Comparison of ENCODE assay signal across 25 cellular contexts in genomic region chr15:73628102-73628501, GRCh38. TPM values are rescaled to one million over a fixed set of nuclear protein-coding genes. Genes with fewer than 3 reads are reported as not detected.
DNase-seq lines count a peak whose midpoint lies in the region; ATAC-seq and TF ChIP-seq lines count a peak whose summit lies in the region.
"Had no signal": no experiment of that assay in that cellular context is flagged by ENCODE, and none has a peak within 500 bp of the region (broad histone marks: within the 10 kb centered on the region; RNA-seq: fewer than 3 reads in every experiment).

No MANE protein-coding gene starts in this region.

- H3K27me3 Mint-ChIP-seq in naive thymus-derived CD4-positive, alpha-beta T cell = no peaks in the 10 kb centered on the region
- H3K27me3 Mint-ChIP-seq: activated CD4-positive, alpha-beta memory T cell treated with anti-CD3 and anti-CD28 coated beads, Interleukin-2, amount 10 ng/mL, durations not matched to agents 7 days and 5 days; activated naive CD8-positive, alpha-beta T cell; activated T-helper 17 cell treated with anti-CD3 and anti-CD28 coated beads, Interleukin-2, amount 50 U/mL, for 72 hours; CD4-positive, CD25-positive, alpha-beta regulatory T cell; dendritic cell treated with granulocyte-macrophage colony-stimulating factor and Interleukin-4, amounts not matched to agents 40 ng/mL and 50 ng/mL, for 4 days had no signal

- H4K8ac ChIP-seq in IMR-90 (ENCODE audit: low read depth in 2 of 2, low read length in 2 of 2) = no peak overlapping the region

- WGBS in IMR-90 (ENCODE audit: extremely low coverage in 2 of 2, insufficient read length in 1 of 2), 2 experiments = 53% methylated on average over 2 of the region's 2 CpGs; no CpG with 5 or more reads in 1 of the 2 experiments
- WGBS in hepatocyte (ENCODE audit: low lambda C conversion rate, missing lambda C conversion rate) = 50% methylated on average over 2 of the region's 2 CpGs

- H3K4me3 Mint-ChIP-seq in naive thymus-derived CD4-positive, alpha-beta T cell = peak overlapping the region in 4 of 10 donors; percentile 1 to 6 (median 4)
- H3K4me3 Mint-ChIP-seq: activated CD4-positive, alpha-beta memory T cell treated with anti-CD3 and anti-CD28 coated beads, Interleukin-2, amount 10 ng/mL, durations not matched to agents 7 days and 5 days; activated naive CD8-positive, alpha-beta T cell; dendritic cell treated with granulocyte-macrophage colony-stimulating factor and Interleukin-4, amounts not matched to agents 40 ng/mL and 50 ng/mL, for 4 days; nephron progenitor cell had no signal

- TF ChIP-seq CTCF in IMR-90 (conservative IDR thresholded peaks at IDR 0.05; ENCODE audit: low read depth, low read length) (no peak), VCaP (conservative IDR thresholded peaks at IDR 0.05) (no peak), hepatocyte (IDR thresholded peaks at IDR 0.05; ENCODE audit: poor library complexity) (no peak)

- intact Hi-C loops in IMR-90 (cut with micrococcal nuclease) = no loop called here
- intact Hi-C loops in naive thymus-derived CD4-positive, alpha-beta T cell (cut with micrococcal nuclease) = no loop called here

- DNase-seq in IMR-90 (no peak), hepatocyte (ENCODE audit: low spot score) (no peak), superior temporal gyrus (ENCODE audit: extremely low spot score) (peak; percentile 6)
- no peak for DNase-seq in naive thymus-derived CD4-positive, alpha-beta T cell
- DNase-seq: activated CD4-positive, alpha-beta memory T cell treated with anti-CD3 and anti-CD28 coated beads, Interleukin-2, amount 10 ng/mL, durations not matched to agents 7 days and 5 days; activated CD4-positive, CD25-positive, alpha-beta regulatory T cell; activated CD8-positive, alpha-beta memory T cell treated with anti-CD3 and anti-CD28 coated beads, Interleukin-2, amount 50 U/mL, for 48 hours; anterior cingulate cortex; CD4-positive, CD25-positive, alpha-beta regulatory T cell; kidney; MG63; NCI-H1105 treated with DMSO at 0.1 percent for 48 hours; NCI-H2029; NCI-H526 treated with DMSO at 0.1 percent for 48 hours; nephron progenitor cell; SJCRH30; stimulated activated CD4-positive, alpha-beta T cell treated with anti-CD3 and anti-CD28 coated beads, Interleukin-2, amount 100 ng/mL, for 24 hours; trophoblast cell had no signal

- H3K27me3 ChIP-seq in IMR-90 (ENCODE audit: control insufficient read depth, insufficient read depth, low read length) = no peaks in the 10 kb centered on the region
- no peaks in the 10 kb centered on the region for H3K27me3 ChIP-seq in hepatocyte
- no peaks in the 10 kb centered on the region for H3K27me3 ChIP-seq in naive thymus-derived CD4-positive, alpha-beta T cell (ENCODE audit: control insufficient read depth in 2 of 2, insufficient read depth in 2 of 2, low read length in 2 of 2)
- H3K27me3 ChIP-seq: MG63, SJCRH30 had no signal

- H3K56ac ChIP-seq in IMR-90 (ENCODE audit: extremely low read depth, insufficient read depth, low read length) = no peak overlapping the region

- H3K18ac ChIP-seq in IMR-90 (ENCODE audit: low read depth, low read length) = no peak overlapping the region

- peaks cover 30 to 82% (median 68%) of the 10 kb centered on the region in 7 donors for H3K4me1 Mint-ChIP-seq in naive thymus-derived CD4-positive, alpha-beta T cell

- H4K91ac ChIP-seq in IMR-90 (ENCODE audit: insufficient read depth, low read depth, low read length) = no peak overlapping the region

- no peak overlapping the region for H2BK5ac ChIP-seq in IMR-90 (ENCODE audit: low read depth, low read length, poor library complexity, severe bottlenecking)

- CTCF ChIA-PET in IMR-90 (lab: Yijun Ruan, JAX) = interaction anchor here (1.1 kb wide), 1 partner anchor 8 kb away, joined by 4 read pairs; no protein-coding TSS in a partner anchor
- CTCF ChIA-PET in naive thymus-derived CD4-positive, alpha-beta T cell (lab: Charles Lee) = no interaction called here

- POLR2A ChIA-PET in IMR-90 (lab: Charles Lee; ENCODE audit: unreplicated experiment) = no interaction called here
- POLR2A ChIA-PET in naive thymus-derived CD4-positive, alpha-beta T cell (lab: Charles Lee) = no interaction called here

- H2BK120ac ChIP-seq in IMR-90 (ENCODE audit: low read depth, low read length) = no peak overlapping the region

- peaks cover 5% of the 10 kb centered on the region for H3K9me1 ChIP-seq in IMR-90 (ENCODE audit: insufficient read depth, low read length)

- H3K23ac ChIP-seq in IMR-90 (ENCODE audit: low read depth, low read length) = peak overlapping the region; percentile 61; the same call in 1 of the 2 replicates

- no peak for ATAC-seq in IMR-90 (ENCODE audit: low read depth)
- ATAC-seq in naive thymus-derived CD4-positive, alpha-beta T cell = no peak
- no peak for ATAC-seq in HG03469 (IDR thresholded peaks at IDR 0.05; ENCODE audit: unreplicated experiment)
- no peak for ATAC-seq in HG03442 (IDR thresholded peaks at IDR 0.05; ENCODE audit: unreplicated experiment)
- ATAC-seq: activated T-helper 17 cell treated with anti-CD3 and anti-CD28 coated beads, Interleukin-2, amount 50 U/mL, for 72 hours had no signal

- H3K4me1 ChIP-seq in IMR-90 (ENCODE audit: control insufficient read depth, insufficient read depth, low read length) = peaks cover 8% of the 10 kb centered on the region
- peaks cover 43% of the 10 kb centered on the region for H3K4me1 ChIP-seq in hepatocyte (ENCODE audit: insufficient read depth)
- H3K4me1 ChIP-seq in naive thymus-derived CD4-positive, alpha-beta T cell (ENCODE audit: control insufficient read depth in 2 of 2, insufficient read depth in 2 of 2, low read length in 2 of 2) = peaks cover 16 to 26% of the 10 kb centered on the region in 2 donors

- no peaks in the 10 kb centered on the region for H3K36me3 ChIP-seq in IMR-90 (ENCODE audit: control insufficient read depth, insufficient read depth, low read length)
- no peaks in the 10 kb centered on the region for H3K36me3 ChIP-seq in hepatocyte (replicated peaks; ENCODE audit: insufficient read depth, low read depth)
- no peaks in the 10 kb centered on the region for H3K36me3 ChIP-seq in naive thymus-derived CD4-positive, alpha-beta T cell (ENCODE audit: control insufficient read depth in 2 of 3, insufficient read depth in 3 of 3, low read length in 3 of 3)
- H3K36me3 ChIP-seq: MG63, SJCRH30 had no signal

- peak overlapping the region; percentile 5; the same call in 1 of the 2 replicates for H3K9ac ChIP-seq in IMR-90 (ENCODE audit: low read depth, low read length)
- H3K9ac ChIP-seq: parathyroid adenoma had no signal

- H3K9me2 ChIP-seq in hepatocyte (replicated peaks; ENCODE audit: insufficient read depth) = no peaks in the 10 kb centered on the region

- H3K4ac ChIP-seq in IMR-90 (ENCODE audit: low read depth, low read length) = no peak overlapping the region

- H3K4me3 ChIP-seq in IMR-90 (ENCODE audit: insufficient read depth, low read depth, low read length) (no peak overlapping the region), hepatocyte (no peak overlapping the region)
- H3K4me3 ChIP-seq in naive thymus-derived CD4-positive, alpha-beta T cell (ENCODE audit: low read length) = no peak overlapping the region
- H3K4me3 ChIP-seq: MG63, SJCRH30 had no signal

- no peak for TF ChIP-seq POLR2A in IMR-90 (IDR thresholded peaks at IDR 0.05; ENCODE audit: low read depth, low read length)

- no peak overlapping the region for H4K5ac ChIP-seq in IMR-90 (ENCODE audit: low read depth, low read length)

- peaks cover 98% of the 10 kb centered on the region for H3K79me2 ChIP-seq in hepatocyte

- dilution Hi-C loops in IMR-90 (cut with HindIII; ENCODE audit: low sequenced_read_pairs, unreplicated experiment) = no loop called here

- H3K27ac Mint-ChIP-seq in naive thymus-derived CD4-positive, alpha-beta T cell = no peak overlapping the region
- H3K27ac Mint-ChIP-seq: activated CD4-positive, alpha-beta memory T cell treated with anti-CD3 and anti-CD28 coated beads, Interleukin-2, amount 10 ng/mL, durations not matched to agents 7 days and 5 days; activated naive CD8-positive, alpha-beta T cell; activated T-helper 17 cell treated with anti-CD3 and anti-CD28 coated beads, Interleukin-2, amount 50 U/mL, for 72 hours; dendritic cell treated with granulocyte-macrophage colony-stimulating factor and Interleukin-4, amounts not matched to agents 40 ng/mL and 50 ng/mL, for 4 days; nephron progenitor cell had no signal

- no peak overlapping the region for H3K27ac ChIP-seq in IMR-90 (ENCODE audit: insufficient read depth, low read length)
- H3K27ac ChIP-seq in VCaP = peak overlapping the region; percentile 93
- H3K27ac ChIP-seq in hepatocyte = no peak overlapping the region
- no peak overlapping the region for H3K27ac ChIP-seq in naive thymus-derived CD4-positive, alpha-beta T cell (ENCODE audit: low read depth, low read length)
- H3K27ac ChIP-seq: parathyroid adenoma, SJCRH30 had no signal

- no peaks in the 10 kb centered on the region for H3K9me3 Mint-ChIP-seq in naive thymus-derived CD4-positive, alpha-beta T cell
- H3K9me3 Mint-ChIP-seq: activated CD4-positive, alpha-beta memory T cell treated with anti-CD3 and anti-CD28 coated beads, Interleukin-2, amount 10 ng/mL, durations not matched to agents 7 days and 5 days; activated T-helper 17 cell treated with anti-CD3 and anti-CD28 coated beads, Interleukin-2, amount 50 U/mL, for 72 hours; CD4-positive, CD25-positive, alpha-beta regulatory T cell; dendritic cell treated with granulocyte-macrophage colony-stimulating factor and Interleukin-4, amounts not matched to agents 40 ng/mL and 50 ng/mL, for 4 days; nephron progenitor cell had no signal

- in situ Hi-C loops in IMR-90 (cut with MboI; ENCODE audit: low sequenced_read_pairs) = no loop called here

- no peaks in the 10 kb centered on the region for H3K9me3 ChIP-seq in IMR-90 (ENCODE audit: control insufficient read depth, insufficient read depth, low read length)
- no peaks in the 10 kb centered on the region for H3K9me3 ChIP-seq in hepatocyte (ENCODE audit: low read depth)
- H3K9me3 ChIP-seq in naive thymus-derived CD4-positive, alpha-beta T cell (ENCODE audit: control insufficient read depth in 2 of 3, low read length in 3 of 3) = no peaks in the 10 kb centered on the region
- H3K9me3 ChIP-seq: MG63, SJCRH30 had no signal

- H2BK15ac ChIP-seq in IMR-90 (ENCODE audit: low read depth, low read length) = no peak overlapping the region

- no peak overlapping the region for H3K14ac ChIP-seq in IMR-90 (replicated peaks; ENCODE audit: low read depth, low read length)

- H3K79me1 ChIP-seq in IMR-90 (ENCODE audit: low read depth in 1 of 2, low read length in 2 of 2) = peaks cover 9 to 68% of the 10 kb centered on the region in 2 experiments; a peak in 3 of 4 replicates

- no peak overlapping the region for H3K4me2 ChIP-seq in IMR-90 (ENCODE audit: low read depth, low read length)
- peak overlapping the region; percentile 79 for H3K4me2 ChIP-seq in hepatocyte

- BruUV-seq in IMR-90 (replicated peaks; lab: Mats Ljungman, UMichigan) = no TSS peak

- H2AK9ac ChIP-seq in IMR-90 (replicated peaks; ENCODE audit: low read depth, low read length, poor library complexity) = no peak overlapping the region

- no peak for TF ChIP-seq RAD21 in IMR-90 (IDR thresholded peaks at IDR 0.05; ENCODE audit: low read length)

- H4K20me1 ChIP-seq in IMR-90 (ENCODE audit: insufficient read depth, low read length) (peaks cover 83% of the 10 kb centered on the region), hepatocyte (ENCODE audit: insufficient read depth, poor library complexity, severe bottlenecking) (peaks cover 75% of the 10 kb centered on the region)

- H3K36me3 Mint-ChIP-seq in naive thymus-derived CD4-positive, alpha-beta T cell = peaks cover 0 to 3% (median 0%) of the 10 kb centered on the region in 5 donors
- H3K36me3 Mint-ChIP-seq: activated naive CD8-positive, alpha-beta T cell; CD4-positive, CD25-positive, alpha-beta regulatory T cell had no signal

- no peak overlapping the region for H2BK20ac ChIP-seq in IMR-90 (ENCODE audit: low read depth, low read length)

- H2AFZ ChIP-seq in IMR-90 (replicated peaks; ENCODE audit: low read length, poor library complexity) (no peak overlapping the region), hepatocyte (no peak overlapping the region)
- H2AFZ ChIP-seq: parathyroid adenoma had no signal

- H2AK5ac ChIP-seq in IMR-90 (ENCODE audit: low read depth, low read length) = no peak overlapping the region

RNA-seq across cellular contexts. Expression of gene NPTN, which starts 5.1 kb away (rescaled TPM):
- total RNA-seq in IMR-90 (2012; rRNA removed) = 150 and 171 TPM in 2 replicates
- 268 and 329 TPM in 2 replicates for polyA plus RNA-seq in IMR-90 (2012; rRNA removed)
- 181 and 182 TPM in 2 replicates for polyA plus RNA-seq in IMR-90 (2012; cell fraction: cytosol; rRNA removed)
- polyA plus RNA-seq in IMR-90 (2012; cell fraction: nucleus; rRNA removed; ENCODE audit: low replicate concordance) = 77.6 and 177 TPM in 2 replicates
- 201 and 234 TPM in 2 replicates for total RNA-seq in hepatocyte
- 153 and 174 TPM in 2 replicates for polyA plus RNA-seq in hepatocyte
- 10 to 100 TPM; 26.8 to 48.2 (median 42.6) TPM for total RNA-seq in naive thymus-derived CD4-positive, alpha-beta T cell
- 10 to 100 TPM; 35.3 to 51.9 TPM for polyA plus RNA-seq in naive thymus-derived CD4-positive, alpha-beta T cell

RNA-seq across cellular contexts. Expression of gene CD276, which starts 56.1 kb away (rescaled TPM):
- 30.8 and 37.5 TPM in 2 replicates for total RNA-seq in IMR-90 (2012; rRNA removed)
- polyA plus RNA-seq in IMR-90 (2012; rRNA removed) = 149 and 150 TPM in 2 replicates
- polyA plus RNA-seq in IMR-90 (2012; cell fraction: cytosol; rRNA removed) = 58.7 and 100 TPM in 2 replicates
- polyA plus RNA-seq in IMR-90 (2012; cell fraction: nucleus; rRNA removed; ENCODE audit: low replicate concordance) = 95.5 and 121 TPM in 2 replicates
- 94.4 and 106 TPM in 2 replicates for total RNA-seq in hepatocyte
- 178 and 222 TPM in 2 replicates for polyA plus RNA-seq in hepatocyte
- 1 to 10 TPM in 2 of 5 experiments, under 1 TPM in 1, not detected in 2; 0.76 to 2.7 (median 1.9) TPM for total RNA-seq in naive thymus-derived CD4-positive, alpha-beta T cell
- not detected for polyA plus RNA-seq in naive thymus-derived CD4-positive, alpha-beta T cell
- total RNA-seq: CD4-positive, CD25-positive, alpha-beta regulatory T cell had no signal
- polyA plus RNA-seq: CD4-positive, CD25-positive, alpha-beta regulatory T cell had no signal
